8 cellular contexts compared by ENCODE assay signal in genomic region chr3:130892759-130893239, GRCh38. TPM values are rescaled to one million over a fixed set of nuclear protein-coding genes. Genes with fewer than 3 reads are reported as not detected.
DNase-seq lines count a peak whose midpoint lies in the region; FAIRE-seq and TF ChIP-seq lines count a peak whose summit lies in the region.

No MANE protein-coding gene starts in this region.

- H3K9me3 ChIP-seq in thyroid gland: no peaks in the 10 kb centered on the region

- TF ChIP-seq CTCF in thyroid gland (IDR thresholded peaks at IDR 0.05): peak; percentile 51 to 89 (median 82)

- no peaks in the 10 kb centered on the region for H3K27me3 ChIP-seq in thyroid gland

- H3K4me3 ChIP-seq in thyroid gland (replicated peaks in 1 of 3): peak overlapping the region; percentile 45 to 98 (median 80)

- TF ChIP-seq POLR2A in thyroid gland (IDR thresholded peaks at IDR 0.05): no peak

- H3K36me3 ChIP-seq in thyroid gland: no peaks in the 10 kb centered on the region

- intact Hi-C loops in thyroid gland (cut with DNase I): loop anchor here (10.0 kb wide), 1 partner anchor 138 kb away; no protein-coding TSS in a partner anchor

- WGBS in thyroid gland, 2 donors: 2 to 3% methylated on average over 10 of the region's 10 CpGs

- FAIRE-seq in RCC 7860 (lab: Jason Lieb, UNC): peak; percentile 67

- DNase-seq in ELF-1 (ENCODE audit: low read depth, low spot score) (peak; percentile 60), H4 (ENCODE audit: low spot score) (peak; percentile 87), LHCN-M2 (ENCODE audit: low read depth) (peak; percentile 74), RCC 7860 (ENCODE audit: low spot score) (peak; percentile 59), germinal center (ENCODE audit: low spot score) (peak; percentile 72), nucleus accumbens (lab: John Stamatoyannopoulos, UW) (peak in 47 of 56 donors; percentile 2 to 91 (median 67)), thyroid gland (peak; percentile 71)
- peak; percentile 66 for DNase-seq in activated naive CD4-positive, alpha-beta T cell treated with anti-CD3 and anti-CD28 coated beads, Interleukin-2, amount 50 U/mL, for 16 hours

- peak overlapping the region; percentile 96 for H3K27ac ChIP-seq in thyroid gland

- peaks cover 7 to 14% of the 10 kb centered on the region in 2 donors for H3K4me1 ChIP-seq in thyroid gland

RNA-seq across cellular contexts. Expression of gene ATP2C1, which starts 1.1 kb away (rescaled TPM):
- total RNA-seq in H4 (2014; rRNA removed; shearing (Covaris generic)): 81.8 and 113 TPM in 2 replicates
- total RNA-seq in LHCN-M2 (2014; rRNA removed) (59.2 and 59.8 TPM in 2 replicates), thyroid gland (10 to 100 TPM; 58.9 to 89.2 (median 62.0) TPM)
- 32.1 TPM for polyA plus RNA-seq in LHCN-M2 (2012)

Comparison
In these comparisons a context has a peak if more than half of its experiments do, and no peak if none do; other contexts are left out.
1. Peak in every context shown above with its lines: DNase-seq, H3K4me3 ChIP-seq and H3K27ac ChIP-seq.